In the genomic region with DNA sequence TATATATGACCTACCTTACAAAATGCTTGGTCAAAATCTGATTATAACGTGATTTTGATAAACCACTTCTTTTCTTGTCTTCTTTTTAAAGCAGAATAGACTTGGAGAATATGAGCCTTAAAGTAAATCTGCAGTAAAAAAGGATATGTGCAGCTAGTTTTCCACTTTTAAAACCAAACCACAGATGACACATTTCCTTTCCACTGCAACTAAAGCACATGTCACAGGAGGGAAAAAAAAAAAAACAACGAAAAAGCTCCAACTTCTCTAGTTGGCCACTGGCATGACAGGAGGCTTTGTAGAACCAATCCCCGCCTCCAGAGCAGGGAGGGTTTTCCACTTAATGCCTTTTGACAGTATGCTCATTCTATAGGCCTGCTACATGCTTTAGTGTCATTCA, we compare ENCODE assay signal across 9 cellular contexts. TPM values are rescaled to one million over a fixed set of nuclear protein-coding genes. Genes with fewer than 3 reads are reported as not detected.
DNase-seq lines count a peak whose midpoint lies in the region; ATAC-seq, FAIRE-seq and TF ChIP-seq lines count a peak whose summit lies in the region.
"Had no signal": no experiment of that assay in that cellular context is flagged by ENCODE, and none has a peak within 500 bp of the region (broad histone marks: within the 10 kb centered on the region; RNA-seq: fewer than 3 reads in every experiment).

A gene with protein sequence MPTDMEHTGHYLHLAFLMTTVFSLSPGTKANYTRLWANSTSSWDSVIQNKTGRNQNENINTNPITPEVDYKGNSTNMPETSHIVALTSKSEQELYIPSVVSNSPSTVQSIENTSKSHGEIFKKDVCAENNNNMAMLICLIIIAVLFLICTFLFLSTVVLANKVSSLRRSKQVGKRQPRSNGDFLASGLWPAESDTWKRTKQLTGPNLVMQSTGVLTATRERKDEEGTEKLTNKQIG (minus strand): TSS at position 142 of the 400 bp plus-strand sequence. CDS start 2,609 bp downstream, outside the sequence.

- peaks cover 16% of the 10 kb centered on the region for H3K4me1 Mint-ChIP-seq in activated T-helper 17 cell treated with anti-CD3 and anti-CD28 coated beads, Interleukin-2, amount 50 U/mL, for 72 hours

- H3K36me3 ChIP-seq in ovary, result no peaks in the 10 kb centered on the region

- H3K4me3 ChIP-seq in ovary, result no peak within 1 kb of the TSS
- H3K4me3 ChIP-seq: cardiac muscle cell had no signal

- WGBS in ovary, 3 donors, result 80 to 89% (median 85%) methylated on average over 3 of the region's 3 CpGs

- TF ChIP-seq CTCF in ovary (IDR thresholded peaks at IDR 0.05), result no peak

- no peaks in the 10 kb centered on the region for H3K27me3 Mint-ChIP-seq in activated T-helper 17 cell treated with anti-CD3 and anti-CD28 coated beads, Interleukin-2, amount 50 U/mL, for 72 hours

- H3K9me3 Mint-ChIP-seq in activated T-helper 17 cell treated with anti-CD3 and anti-CD28 coated beads, Interleukin-2, amount 50 U/mL, for 72 hours, result no peaks in the 10 kb centered on the region

- H3K4me1 ChIP-seq in ovary (ENCODE audit: insufficient read depth), result no peaks in the 10 kb centered on the region

- ATAC-seq in activated T-helper 17 cell treated with anti-CD3 and anti-CD28 coated beads, Interleukin-2, amount 50 U/mL, for 72 hours (replicated peaks), result peak; percentile 79
- ATAC-seq in GM18909 (IDR thresholded peaks at IDR 0.05; ENCODE audit: poor library complexity, unreplicated experiment), result no peak

- no peak within 1 kb of the TSS for H3K27ac ChIP-seq in ovary
- H3K27ac ChIP-seq: cardiac muscle cell had no signal

- H3K4me3 Mint-ChIP-seq in activated T-helper 17 cell treated with anti-CD3 and anti-CD28 coated beads, Interleukin-2, amount 50 U/mL, for 72 hours, result peak within 1 kb of the TSS; percentile 79

- H3K27me3 ChIP-seq in ovary, result no peaks in the 10 kb centered on the region
- H3K27me3 ChIP-seq: cardiac muscle cell had no signal

- peak; percentile 97 for FAIRE-seq in GM19239 (lab: Jason Lieb, UNC)

- TF ChIP-seq EP300 in ovary (IDR thresholded peaks at IDR 0.05), result no peak

- DNase-seq in GM19239 (ENCODE audit: insufficient read length, low spot score), result peak; percentile 31
- peak; percentile 89 for DNase-seq in RPMI7951 (ENCODE audit: low read depth)
- peak; percentile 66 for DNase-seq in glomerular visceral epithelial cell (ENCODE audit: extremely low spot score)
- DNase-seq in smooth muscle cell of the brain vasculature (ENCODE audit: low read depth, low spot score), result peak; percentile 20
- DNase-seq in ovary, result no peak
- DNase-seq in NCI-H2029 (lab: John Stamatoyannopoulos, UW), result no peak

- H3K27ac Mint-ChIP-seq in activated T-helper 17 cell treated with anti-CD3 and anti-CD28 coated beads, Interleukin-2, amount 50 U/mL, for 72 hours, result peak within 1 kb of the TSS; percentile 93

- H3K36me3 Mint-ChIP-seq in activated T-helper 17 cell treated with anti-CD3 and anti-CD28 coated beads, Interleukin-2, amount 50 U/mL, for 72 hours (ENCODE audit: low read depth), result peaks cover 40% of the 10 kb centered on the region

- intact Hi-C loops in ovary (cut with DNase I), result no loop called here

- no peak for TF ChIP-seq POLR2A in ovary (IDR thresholded peaks at IDR 0.05)

- H3K9me3 ChIP-seq in ovary, result no peaks in the 10 kb centered on the region

RNA-seq across cellular contexts. Expression of the gene that starts here (rescaled TPM):
- total RNA-seq in RPMI7951 (2014; rRNA removed; shearing (Covaris generic)), result 16.6 and 21.7 TPM in 2 replicates
- total RNA-seq in activated T-helper 17 cell treated with anti-CD3 and anti-CD28 coated beads, Interleukin-2, amount 50 U/mL, for 72 hours, result 10 to 100 TPM; 11.7 to 21.8 TPM
- total RNA-seq in ovary, result 1 to 10 TPM; 1.5 to 6.1 (median 3.1) TPM
- polyA plus RNA-seq in ovary, result 1 to 10 TPM; 2.5 to 7.1 TPM
- total RNA-seq: cardiac muscle cell had no signal

Comparison
In these comparisons a context has a peak if more than half of its experiments do, and no peak if none do; other contexts are left out.
1. DNase-seq: peak in GM19239 (single experiment), RPMI7951 (single experiment), glomerular visceral epithelial cell (single experiment) and smooth muscle cell of the brain vasculature (single experiment); none in ovary (0 of 5) and NCI-H2029 (single experiment).